In the genomic region with DNA sequence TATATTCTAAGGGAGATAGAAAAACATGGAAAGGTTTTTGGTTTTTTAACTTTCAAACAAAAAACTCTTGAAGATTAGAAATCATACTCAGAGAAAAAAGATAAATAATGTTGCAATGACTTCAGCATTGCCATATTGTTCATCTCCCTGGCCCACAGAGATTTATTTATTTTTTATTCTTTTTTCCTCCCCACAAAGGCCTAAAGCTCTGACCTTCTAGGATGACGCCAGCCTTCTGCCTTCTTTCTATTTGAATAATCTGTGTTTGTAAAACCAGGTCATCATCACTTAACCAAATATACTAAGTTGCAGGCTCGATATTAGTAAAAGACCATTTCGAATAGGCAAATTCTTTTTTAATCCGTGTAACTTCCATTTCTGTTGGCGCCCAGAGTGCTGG, we compare ENCODE assay signal across 24 cellular contexts.
"Had no signal": no experiment of that assay in that cellular context is flagged by ENCODE, and none has a peak within 500 bp of the region (broad histone marks: within the 10 kb centered on the region; RNA-seq: fewer than 3 reads in every experiment).

No MANE protein-coding gene starts in this region.

- H3K27ac ChIP-seq: epithelial cell of prostate, left ventricle myocardium inferior, right atrium auricular region, skin epidermis, suprapubic skin had no signal

- H3K36me3 Mint-ChIP-seq: activated naive CD8-positive, alpha-beta T cell had no signal

- H3K36me3 ChIP-seq: left ventricle myocardium inferior, right atrium auricular region, suprapubic skin had no signal

- DNase-seq: activated CD4-positive, alpha-beta T cell treated with anti-CD3 and anti-CD28 coated beads for 4 hours; activated CD8-positive, alpha-beta T cell treated with anti-CD3 and anti-CD28 coated beads for 36 hours; activated effector memory CD4-positive, alpha-beta T cell treated with anti-CD3 and anti-CD28 coated beads, Interleukin-2, amount 50 U/mL, for 16 hours; activated T-cell treated with anti-CD3 and anti-CD28 coated beads, Interleukin-2, amount 50 U/mL, for 4 hours; amniotic stem cell; effector memory CD4-positive, alpha-beta T cell; hippocampal formation; left ventricle myocardium inferior; occipital lobe; stimulated activated CD4-positive, alpha-beta T cell treated with anti-CD3 and anti-CD28 coated beads, Interleukin-15, amount 100 ng/mL, for 24 hours; stimulated activated CD4-positive, alpha-beta T cell treated with anti-CD3 and anti-CD28 coated beads, Interleukin-4, amount 100 ng/mL, for 24 hours; stimulated activated CD8-positive, alpha-beta memory T cell treated with anti-CD3 and anti-CD28 coated beads, Interleukin-4, amount 100 ng/mL, for 48 hours; stimulated activated naive CD4-positive, alpha-beta T cell treated with Interleukin-2 at 50 U/mL for 16 hours; T-cell; T1000 had no signal

- ATAC-seq: activated CD8-positive, alpha-beta T cell treated with anti-CD3 and anti-CD28 coated beads for 36 hours; activated T-cell treated with anti-CD3 and anti-CD28 coated beads, Interleukin-2, amount 50 U/mL, for 4 hours; natural killer cell treated with Interleukin-12 subunit alpha and Interleukin-12 subunit beta and Interleukin-15 and Interleukin-18, amount 100 ng/mL, for 72 hours; T-cell had no signal

- H3K4me3 Mint-ChIP-seq: activated CD8-positive, alpha-beta T cell treated with anti-CD3 and anti-CD28 coated beads for 36 hours; activated naive CD8-positive, alpha-beta T cell; activated T-cell treated with anti-CD3 and anti-CD28 coated beads, Interleukin-2, amount 50 U/mL, for 4 hours; dendritic cell treated with granulocyte-macrophage colony-stimulating factor and Interleukin-4, amounts not matched to agents 40 ng/mL and 50 ng/mL, for 4 days; memory B cell; natural killer cell treated with Interleukin-12 subunit alpha and Interleukin-12 subunit beta and Interleukin-15 and Interleukin-18, amount 100 ng/mL, for 72 hours; T-cell; type B pancreatic cell had no signal

- H3K27me3 ChIP-seq: right atrium auricular region, suprapubic skin had no signal

- H3K9me3 Mint-ChIP-seq: activated CD8-positive, alpha-beta T cell treated with anti-CD3 and anti-CD28 coated beads for 36 hours; activated T-cell treated with anti-CD3 and anti-CD28 coated beads, Interleukin-2, amount 50 U/mL, for 4 hours; dendritic cell treated with granulocyte-macrophage colony-stimulating factor and Interleukin-4, amounts not matched to agents 40 ng/mL and 50 ng/mL, for 4 days; memory B cell; natural killer cell treated with Interleukin-12 subunit alpha and Interleukin-12 subunit beta and Interleukin-15 and Interleukin-18, amount 100 ng/mL, for 72 hours; T-cell; type B pancreatic cell had no signal

- H3K27me3 Mint-ChIP-seq: activated naive CD8-positive, alpha-beta T cell; type B pancreatic cell had no signal

- H3K27ac Mint-ChIP-seq: activated CD8-positive, alpha-beta T cell treated with anti-CD3 and anti-CD28 coated beads for 36 hours; activated naive CD8-positive, alpha-beta T cell; dendritic cell treated with granulocyte-macrophage colony-stimulating factor and Interleukin-4, amounts not matched to agents 40 ng/mL and 50 ng/mL, for 4 days; memory B cell; natural killer cell treated with Interleukin-12 subunit alpha and Interleukin-12 subunit beta and Interleukin-15 and Interleukin-18, amount 100 ng/mL, for 72 hours; T-cell; type B pancreatic cell had no signal

- H3K9me3 ChIP-seq: left ventricle myocardium inferior, right atrium auricular region, suprapubic skin had no signal

- H3K4me3 ChIP-seq: left ventricle myocardium inferior, right atrium auricular region, skin epidermis, suprapubic skin had no signal
